In the genomic region with DNA sequence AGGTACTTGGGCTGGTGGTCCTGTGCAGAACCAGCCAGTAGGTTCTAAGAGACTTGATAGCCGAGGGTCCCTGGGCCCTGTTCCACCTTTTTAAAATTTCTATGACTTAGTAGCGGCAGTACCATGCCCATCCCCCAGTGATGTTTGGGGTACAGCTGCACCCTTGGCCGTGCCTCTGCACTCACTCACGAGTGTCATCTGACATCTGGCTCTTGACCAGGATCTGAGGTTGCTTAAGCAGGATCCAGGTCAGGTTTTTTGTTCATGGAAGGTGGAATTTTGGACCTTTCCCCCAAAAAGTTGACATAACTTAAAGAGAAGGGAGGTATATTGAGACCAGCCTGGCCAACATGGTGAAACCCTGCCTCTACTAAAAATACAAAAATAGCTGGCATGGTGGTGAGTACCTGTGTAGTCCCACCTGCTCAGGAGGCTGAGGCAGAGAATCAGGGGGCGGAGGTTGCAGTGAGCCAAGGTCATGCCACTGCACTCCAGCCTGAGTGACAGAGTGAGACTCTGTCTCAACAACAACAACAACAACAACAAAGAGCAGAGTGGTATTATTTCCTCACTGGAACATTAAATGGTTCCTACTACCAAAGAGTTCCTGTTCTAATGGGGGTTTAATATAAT, we compare ENCODE assay signal across 23 cellular contexts.
DNase-seq lines count a peak whose midpoint lies in the region; ATAC-seq and TF ChIP-seq lines count a peak whose summit lies in the region.
"Had no signal": no experiment of that assay in that cellular context is flagged by ENCODE, and none has a peak within 500 bp of the region (broad histone marks: within the 10 kb centered on the region; RNA-seq: fewer than 3 reads in every experiment).

No MANE protein-coding gene starts in this region.

- CTCF ChIA-PET in activated CD4-positive, alpha-beta memory T cell treated with anti-CD3 and anti-CD28 coated beads for 36 hours (lab: Charles Lee): no interaction called here

- H3K27me3 ChIP-seq in left ventricle myocardium inferior (ENCODE audit: low read depth) (no peaks in the 10 kb centered on the region), esophagus muscularis mucosa (no peaks in the 10 kb centered on the region), psoas muscle (ENCODE audit: insufficient read depth in 3 of 3, low read length in 2 of 3) (no peaks in the 10 kb centered on the region), Peyer's patch (no peaks in the 10 kb centered on the region), breast epithelium (no peaks in the 10 kb centered on the region)
- H3K27me3 ChIP-seq: BE2C had no signal

- WGBS in esophagus muscularis mucosa: 81% methylated on average over 5 of the region's 5 CpGs
- 62 to 69% (median 65%) methylated on average over 5 of the region's 5 CpGs for WGBS in psoas muscle, 3 donors

- H3K4me3 Mint-ChIP-seq in activated CD4-positive, alpha-beta memory T cell treated with anti-CD3 and anti-CD28 coated beads for 36 hours: no peak overlapping the region
- H3K4me3 Mint-ChIP-seq: activated naive CD4-positive, alpha-beta T cell treated with anti-CD3 and anti-CD28 coated beads, Interleukin-2, amount 50 U/mL, for 24 hours; activated T-helper 1 cell treated with anti-CD3 and anti-CD28 coated beads, Interleukin-12 subunit alpha, Interleukin-12 subunit beta, Interleukin-2, Interleukin-4 antibody, amounts not matched to agents 30 ng/mL and 10 ng/mL and 1 ng/mL, durations not matched to agents 14 hours and 24 hours and 36 hours; dendritic cell treated with granulocyte-macrophage colony-stimulating factor and Interleukin-4, amounts not matched to agents 40 ng/mL and 50 ng/mL, for 4 days; naive thymus-derived CD4-positive, alpha-beta T cell; stimulated activated naive CD8-positive, alpha-beta T cell treated with anti-CD3 and anti-CD28 coated beads, Interleukin-15, Interleukin-2, amounts not matched to agents 100 ng/mL and 50 ng/mL, for 24 hours; T-helper 2 cell treated with Interferon-gamma antibody and Interleukin-4, amounts not matched to agents 5 μg/mL and 100 μg/mL, for 36 hours had no signal

- TF ChIP-seq CTCF in left ventricle myocardium inferior (IDR thresholded peaks at IDR 0.05; ENCODE audit: borderline replicate concordance) (no peak), esophagus muscularis mucosa (IDR thresholded peaks at IDR 0.05) (no peak), psoas muscle (IDR thresholded peaks at IDR 0.05) (no peak), Peyer's patch (IDR thresholded peaks at IDR 0.05) (no peak), breast epithelium (IDR thresholded peaks at IDR 0.05) (no peak)

- no peaks in the 10 kb centered on the region for H3K4me1 Mint-ChIP-seq in activated CD4-positive, alpha-beta memory T cell treated with anti-CD3 and anti-CD28 coated beads for 36 hours (ENCODE audit: low read depth)
- H3K4me1 Mint-ChIP-seq: activated naive CD4-positive, alpha-beta T cell treated with anti-CD3 and anti-CD28 coated beads, Interleukin-2, amount 50 U/mL, for 24 hours had no signal

- H3K27ac ChIP-seq in left ventricle myocardium inferior (replicated peaks) (peak overlapping the region; percentile 57), esophagus muscularis mucosa (replicated peaks in 1 of 4) (peak overlapping the region; percentile 37 to 65 (median 60)), psoas muscle (peak overlapping the region; percentile 78), Peyer's patch (no peak overlapping the region), breast epithelium (peak overlapping the region in 1 of 2 donors; percentile 17)
- H3K27ac ChIP-seq: tibial artery had no signal

- H3K4me3 ChIP-seq in left ventricle myocardium inferior (no peak overlapping the region), esophagus muscularis mucosa (no peak overlapping the region), psoas muscle (no peak overlapping the region), Peyer's patch (no peak overlapping the region), breast epithelium (no peak overlapping the region)
- H3K4me3 ChIP-seq: tibial artery had no signal

- H3K36me3 ChIP-seq in left ventricle myocardium inferior: no peaks in the 10 kb centered on the region
- no peaks in the 10 kb centered on the region for H3K36me3 ChIP-seq in esophagus muscularis mucosa
- H3K36me3 ChIP-seq in psoas muscle (ENCODE audit: insufficient read depth in 1 of 2, low read depth in 1 of 2): no peaks in the 10 kb centered on the region
- H3K36me3 ChIP-seq in Peyer's patch: no peaks in the 10 kb centered on the region
- no peaks in the 10 kb centered on the region for H3K36me3 ChIP-seq in breast epithelium
- H3K36me3 ChIP-seq: BE2C, tibial artery had no signal

- intact Hi-C loops in left ventricle myocardium inferior (cut with micrococcal nuclease): no loop called here
- intact Hi-C loops in Right ventricle myocardium inferior (cut with DNase I): no loop called here
- intact Hi-C loops in esophagus muscularis mucosa (cut with DNase I): no loop called here
- intact Hi-C loops in psoas muscle (cut with DNase I): no loop called here
- intact Hi-C loops in activated CD4-positive, alpha-beta memory T cell treated with anti-CD3 and anti-CD28 coated beads for 36 hours (cut with micrococcal nuclease): no loop called here
- intact Hi-C loops in breast epithelium (cut with DNase I; ENCODE audit: low total_unique reads): no loop called here

- no peaks in the 10 kb centered on the region for H3K9me3 Mint-ChIP-seq in activated CD4-positive, alpha-beta memory T cell treated with anti-CD3 and anti-CD28 coated beads for 36 hours
- H3K9me3 Mint-ChIP-seq: activated naive CD4-positive, alpha-beta T cell treated with anti-CD3 and anti-CD28 coated beads, Interleukin-2, amount 50 U/mL, for 24 hours; activated T-helper 1 cell treated with anti-CD3 and anti-CD28 coated beads, Interleukin-12 subunit alpha, Interleukin-12 subunit beta, Interleukin-2, Interleukin-4 antibody, amounts not matched to agents 30 ng/mL and 10 ng/mL and 1 ng/mL, durations not matched to agents 14 hours and 24 hours and 36 hours; dendritic cell treated with granulocyte-macrophage colony-stimulating factor and Interleukin-4, amounts not matched to agents 40 ng/mL and 50 ng/mL, for 4 days; naive thymus-derived CD4-positive, alpha-beta T cell; stimulated activated naive CD8-positive, alpha-beta T cell treated with anti-CD3 and anti-CD28 coated beads, Interleukin-15, Interleukin-2, amounts not matched to agents 100 ng/mL and 50 ng/mL, for 24 hours; T-helper 2 cell treated with Interferon-gamma antibody and Interleukin-4, amounts not matched to agents 5 μg/mL and 100 μg/mL, for 36 hours had no signal

- peaks cover 7% of the 10 kb centered on the region for H3K27me3 Mint-ChIP-seq in activated CD4-positive, alpha-beta memory T cell treated with anti-CD3 and anti-CD28 coated beads for 36 hours
- H3K27me3 Mint-ChIP-seq: activated naive CD4-positive, alpha-beta T cell treated with anti-CD3 and anti-CD28 coated beads, Interleukin-2, amount 50 U/mL, for 24 hours had no signal

- POLR2A ChIA-PET in activated CD4-positive, alpha-beta memory T cell treated with anti-CD3 and anti-CD28 coated beads for 36 hours (lab: Charles Lee): no interaction called here

- no peak for TF ChIP-seq EP300 in esophagus muscularis mucosa (IDR thresholded peaks at IDR 0.05)

- H3K9me3 ChIP-seq in left ventricle myocardium inferior (replicated peaks) (no peaks in the 10 kb centered on the region), esophagus muscularis mucosa (no peaks in the 10 kb centered on the region), psoas muscle (no peaks in the 10 kb centered on the region), Peyer's patch (no peaks in the 10 kb centered on the region), breast epithelium (no peaks in the 10 kb centered on the region)
- H3K9me3 ChIP-seq: BE2C, Caco-2, tibial artery had no signal

- H3K27ac Mint-ChIP-seq in activated CD4-positive, alpha-beta memory T cell treated with anti-CD3 and anti-CD28 coated beads for 36 hours: no peak overlapping the region
- H3K27ac Mint-ChIP-seq: activated naive CD4-positive, alpha-beta T cell treated with anti-CD3 and anti-CD28 coated beads, Interleukin-2, amount 50 U/mL, for 24 hours; activated T-helper 1 cell treated with anti-CD3 and anti-CD28 coated beads, Interleukin-12 subunit alpha, Interleukin-12 subunit beta, Interleukin-2, Interleukin-4 antibody, amounts not matched to agents 30 ng/mL and 10 ng/mL and 1 ng/mL, durations not matched to agents 14 hours and 24 hours and 36 hours; dendritic cell treated with granulocyte-macrophage colony-stimulating factor and Interleukin-4, amounts not matched to agents 40 ng/mL and 50 ng/mL, for 4 days; naive thymus-derived CD4-positive, alpha-beta T cell; stimulated activated naive CD8-positive, alpha-beta T cell treated with anti-CD3 and anti-CD28 coated beads, Interleukin-15, Interleukin-2, amounts not matched to agents 100 ng/mL and 50 ng/mL, for 24 hours; T-helper 2 cell treated with Interferon-gamma antibody and Interleukin-4, amounts not matched to agents 5 μg/mL and 100 μg/mL, for 36 hours had no signal

- DNase-seq in left ventricle myocardium inferior (no peak), Right ventricle myocardium inferior (ENCODE audit: missing footprints) (no peak), esophagus muscularis mucosa (ENCODE audit: extremely low spot score) (peak; percentile 31), psoas muscle (no peak), Peyer's patch (no peak), breast epithelium (ENCODE audit: low spot score in 2 of 2) (no peak)
- DNase-seq in activated CD4-positive, alpha-beta memory T cell treated with anti-CD3 and anti-CD28 coated beads for 36 hours: no peak
- DNase-seq: activated CD4-positive, alpha-beta T cell treated with anti-CD3 and anti-CD28 coated beads, Interleukin-2, amount 50 U/mL, for 1 hour; BE2C; Caco-2; H7; Karpas-422; left colon; naive thymus-derived CD4-positive, alpha-beta T cell; NCI-H1694; NCI-H2171 treated with DMSO at 0.1 percent for 48 hours; tibial artery had no signal

- TF ChIP-seq POLR2A in esophagus muscularis mucosa (IDR thresholded peaks at IDR 0.05; ENCODE audit: low read depth) (no peak), Peyer's patch (IDR thresholded peaks at IDR 0.05) (no peak), breast epithelium (IDR thresholded peaks at IDR 0.05) (no peak)

- H3K4me1 ChIP-seq in left ventricle myocardium inferior: peaks cover 28% of the 10 kb centered on the region
- H3K4me1 ChIP-seq in esophagus muscularis mucosa: peaks cover 22 to 32% (median 28%) of the 10 kb centered on the region in 4 donors
- H3K4me1 ChIP-seq in psoas muscle: peaks cover 16% of the 10 kb centered on the region
- H3K4me1 ChIP-seq in Peyer's patch: peaks cover 0 to 16% (median 0%) of the 10 kb centered on the region in 4 donors
- no peaks in the 10 kb centered on the region for H3K4me1 ChIP-seq in breast epithelium

- no peaks in the 10 kb centered on the region for H3K36me3 Mint-ChIP-seq in activated CD4-positive, alpha-beta memory T cell treated with anti-CD3 and anti-CD28 coated beads for 36 hours
- H3K36me3 Mint-ChIP-seq: activated naive CD4-positive, alpha-beta T cell treated with anti-CD3 and anti-CD28 coated beads, Interleukin-2, amount 50 U/mL, for 24 hours had no signal

- ATAC-seq in Right ventricle myocardium inferior (no peak), psoas muscle (peak; percentile 49 to 67 (median 54)), HG03520 (IDR thresholded peaks at IDR 0.05; ENCODE audit: unreplicated experiment) (no peak)
- ATAC-seq: left colon; naive thymus-derived CD4-positive, alpha-beta T cell had no signal

Comparison
In these comparisons a context has a peak if more than half of its experiments do, and no peak if none do; other contexts are left out.
1. H3K27ac ChIP-seq: peak in left ventricle myocardium inferior (single experiment), esophagus muscularis mucosa (4 of 4) and psoas muscle (single experiment); none in Peyer's patch (0 of 4).
2. ATAC-seq: peak in psoas muscle (4 of 4); none in Right ventricle myocardium inferior (single experiment) and HG03520 (single experiment).